In the genomic region with DNA sequence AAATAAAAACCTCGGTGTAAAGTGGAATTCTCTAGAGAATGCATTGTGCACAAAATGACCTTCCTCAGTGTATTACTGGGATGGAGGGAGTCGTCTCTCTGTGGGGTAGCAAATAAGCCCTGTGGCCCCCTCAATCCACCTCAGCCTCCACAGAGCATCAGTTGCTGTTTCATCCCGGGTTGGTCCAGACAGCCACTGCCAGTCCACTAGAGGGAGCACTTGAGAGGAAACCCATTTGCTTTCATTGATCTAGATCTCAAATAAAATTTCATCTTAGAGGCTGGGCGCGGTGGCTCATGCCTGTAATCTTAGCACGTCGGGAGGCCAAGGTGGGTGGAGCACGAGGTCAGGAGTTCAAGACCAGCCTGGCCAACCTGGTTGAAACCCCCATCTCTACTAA, we compare ENCODE assay signal across 9 cellular contexts.
A peak's percentile ranks its signal among the peaks of the same experiment; 100 is the strongest.
DNase-seq lines count a peak whose midpoint lies in the region; ATAC-seq and TF ChIP-seq lines count a peak whose summit lies in the region.
"Had no signal": no experiment of that assay in that cellular context is flagged by ENCODE, and none has a peak within 500 bp of the region (broad histone marks: within the 10 kb centered on the region; RNA-seq: fewer than 3 reads in every experiment).

No MANE protein-coding gene starts in this region.

- no peaks in the 10 kb centered on the region for H3K9me2 ChIP-seq in GM23338 (ENCODE audit: insufficient read depth)

- no peaks in the 10 kb centered on the region; the same call in 1 of the 2 replicates for H3K4me1 ChIP-seq in GM23338 (ENCODE audit: insufficient read depth)
- H3K4me1 ChIP-seq in vagina: no peaks in the 10 kb centered on the region
- H3K4me1 ChIP-seq in CD8-positive, alpha-beta T cell (ENCODE audit: insufficient read depth, low read length): no peaks in the 10 kb centered on the region

- peaks cover 5% of the 10 kb centered on the region; the same call in 2 of the 3 replicates for H3K4me1 Mint-ChIP-seq in GM23338
- no peaks in the 10 kb centered on the region for H3K4me1 Mint-ChIP-seq in CD8-positive, alpha-beta T cell (ENCODE audit: low read depth)

- DNase-seq in NCI-H524 (lab: John Stamatoyannopoulos, UW): peak; percentile 19 to 40
- no peak for DNase-seq in NCI-H524 treated with DMSO at 0.1 percent for 48 hours (lab: John Stamatoyannopoulos, UW)
- DNase-seq in GM23338 (ENCODE audit: low spot score): peak; percentile 71
- peak; percentile 82 for DNase-seq in NCI-H2029 treated with DMSO at 0.1 percent for 48 hours (lab: John Stamatoyannopoulos, UW)
- DNase-seq in astrocyte of the hippocampus (ENCODE audit: low read depth, low spot score): peak; percentile 47
- DNase-seq in kidney glomerular epithelial cell (lab: John Stamatoyannopoulos, UW): peak; percentile 2
- DNase-seq in vagina (ENCODE audit: extremely low spot score in 2 of 2): no peak
- DNase-seq in CD8-positive, alpha-beta T cell: no peak

- no peak for TF ChIP-seq POLR2A in vagina (IDR thresholded peaks at IDR 0.05)

- no peaks in the 10 kb centered on the region for H3K79me2 ChIP-seq in GM23338 (replicated peaks; ENCODE audit: insufficient read depth)

- no peaks in the 10 kb centered on the region for H4K20me1 ChIP-seq in GM23338 (replicated peaks; ENCODE audit: insufficient read depth)

- intact Hi-C loops in vagina (cut with DNase I): no loop called here
- intact Hi-C loops in CD8-positive, alpha-beta T cell (cut with DNase I, micrococcal nuclease): no loop called here

- H3K4me3 ChIP-seq in GM23338 (no peak overlapping the region), vagina (no peak overlapping the region)
- H3K4me3 ChIP-seq in CD8-positive, alpha-beta T cell (ENCODE audit: low read depth, low read length): no peak overlapping the region

- H3F3A ChIP-seq in GM23338 (replicated peaks; ENCODE audit: low read depth): no peaks in the 10 kb centered on the region

- peaks cover 4% of the 10 kb centered on the region; the same call in 1 of the 3 replicates for H3K36me3 Mint-ChIP-seq in GM23338 (ENCODE audit: low read depth)
- H3K36me3 Mint-ChIP-seq in CD8-positive, alpha-beta T cell: no peaks in the 10 kb centered on the region
- H3K36me3 Mint-ChIP-seq: activated naive CD4-positive, alpha-beta T cell treated with anti-CD3 and anti-CD28 coated beads, Interleukin-2, amount 50 U/mL, for 72 hours had no signal

- H3K27me3 ChIP-seq in GM23338 (ENCODE audit: insufficient read depth) (no peaks in the 10 kb centered on the region), vagina (no peaks in the 10 kb centered on the region)
- H3K27me3 ChIP-seq in CD8-positive, alpha-beta T cell (ENCODE audit: insufficient read depth, low read length): no peaks in the 10 kb centered on the region

- H3K27me3 Mint-ChIP-seq in GM23338 (ENCODE audit: insufficient read depth, low read depth, poor library complexity): peaks cover 3% of the 10 kb centered on the region
- no peaks in the 10 kb centered on the region for H3K27me3 Mint-ChIP-seq in CD8-positive, alpha-beta T cell (ENCODE audit: low read depth)

- no peak overlapping the region for H3K4me3 Mint-ChIP-seq in GM23338
- no peak overlapping the region for H3K4me3 Mint-ChIP-seq in CD8-positive, alpha-beta T cell

- POLR2A ChIA-PET in CD8-positive, alpha-beta T cell (lab: Charles Lee): no interaction called here

- no peak overlapping the region for H3K27ac Mint-ChIP-seq in GM23338
- H3K27ac Mint-ChIP-seq in CD8-positive, alpha-beta T cell: no peak overlapping the region
- H3K27ac Mint-ChIP-seq: activated naive CD4-positive, alpha-beta T cell treated with anti-CD3 and anti-CD28 coated beads, Interleukin-2, amount 50 U/mL, for 72 hours had no signal

- H3K9me3 ChIP-seq in vagina: no peaks in the 10 kb centered on the region
- H3K9me3 ChIP-seq in CD8-positive, alpha-beta T cell (ENCODE audit: low read length): no peaks in the 10 kb centered on the region

- H2AFZ ChIP-seq in GM23338: no peak overlapping the region

- peak; percentile 77 for ATAC-seq in GM23338
- ATAC-seq in CD8-positive, alpha-beta T cell: no peak

- no peak overlapping the region for H3K27ac ChIP-seq in GM23338 (ENCODE audit: low read depth)
- no peak overlapping the region for H3K27ac ChIP-seq in vagina
- no peak overlapping the region for H3K27ac ChIP-seq in CD8-positive, alpha-beta T cell (ENCODE audit: low read depth, low read length)

- H3K36me3 ChIP-seq in GM23338 (ENCODE audit: insufficient read depth): no peaks in the 10 kb centered on the region
- no peaks in the 10 kb centered on the region for H3K36me3 ChIP-seq in vagina
- H3K36me3 ChIP-seq in CD8-positive, alpha-beta T cell (ENCODE audit: insufficient read depth, low read length): no peaks in the 10 kb centered on the region

- H3K9me3 Mint-ChIP-seq in GM23338: peaks cover 32% of the 10 kb centered on the region; the same call in 2 of the 3 replicates
- H3K9me3 Mint-ChIP-seq in CD8-positive, alpha-beta T cell: peaks cover 10% of the 10 kb centered on the region

- CTCF ChIA-PET in CD8-positive, alpha-beta T cell (lab: Charles Lee): no interaction called here

- no peak overlapping the region for H3K4me2 ChIP-seq in GM23338

- peak; percentile 69 to 73 for TF ChIP-seq CTCF in GM23338 (conservative IDR thresholded peaks at IDR 0.05; ENCODE audit: low read depth in 2 of 2)
- TF ChIP-seq CTCF in vagina (IDR thresholded peaks at IDR 0.05): peak in 2 of 3 experiments; percentile 6 to 10
- TF ChIP-seq CTCF in CD8-positive, alpha-beta T cell (IDR thresholded peaks at IDR 0.05): no peak

TF ChIP-seq in GM23338, 12 proteins besides CTCF, POLR2A, EP300 and RAD21:
- TF ChIP-seq EZH2 (IDR thresholded peaks at IDR 0.05; ENCODE audit: low read depth, unreplicated experiment): no peak
- TF ChIP-seq STAT1 (IDR thresholded peaks at IDR 0.05; ENCODE audit: unreplicated experiment): no peak

Comparison
In these comparisons a context has a peak if more than half of its experiments do, and no peak if none do; other contexts are left out.
1. DNase-seq: peak in NCI-H524 (2 of 2), GM23338 (single experiment), NCI-H2029 treated with DMSO at 0.1 percent for 48 hours (single experiment), astrocyte of the hippocampus (single experiment) and kidney glomerular epithelial cell (single experiment); none in NCI-H524 treated with DMSO at 0.1 percent for 48 hours (single experiment), vagina (0 of 2) and CD8-positive, alpha-beta T cell (0 of 7).